Comparison of ENCODE assay signal across 1 cellular context in the genomic region with DNA sequence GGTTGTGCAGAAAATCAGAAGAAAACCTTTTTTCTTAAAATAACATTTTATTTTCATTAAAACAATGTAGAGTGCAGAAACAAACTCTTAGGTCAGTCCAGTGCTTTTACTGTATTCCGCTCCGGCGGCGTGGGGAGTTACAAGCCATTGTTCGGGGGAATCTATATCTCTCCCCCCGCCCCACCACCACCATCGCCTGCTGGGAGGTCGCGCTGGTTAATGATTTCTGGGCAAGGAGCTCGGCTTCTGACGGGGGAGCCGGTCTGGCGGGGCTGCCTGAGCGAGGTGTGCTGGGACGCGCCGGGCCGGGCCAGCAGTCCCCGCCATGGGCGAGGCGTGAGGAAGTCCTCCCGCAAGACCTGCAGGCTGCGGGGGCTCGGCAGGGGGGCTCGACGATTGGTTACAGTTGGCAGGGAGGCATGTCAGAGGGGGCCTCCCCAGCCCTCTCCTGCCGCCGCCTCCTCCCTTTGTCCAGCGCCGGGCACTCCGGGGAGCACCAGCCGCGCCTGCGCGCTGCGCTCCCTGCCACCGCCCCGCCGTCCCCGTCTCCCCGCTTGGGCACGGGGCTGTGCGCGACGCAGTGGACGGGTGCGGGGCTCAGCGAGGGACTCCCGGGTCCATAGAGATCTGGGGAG.
TF ChIP-seq lines count a peak whose summit lies in the region.

No MANE protein-coding gene starts in this region.

TF ChIP-seq in HepG2, 621 proteins besides CTCF, POLR2A, EP300 and RAD21 (continued from another document and continues in another):
- TF ChIP-seq ZNF773 (CRISPR knock-in tag; IDR thresholded peaks at IDR 0.05; ENCODE audit: borderline replicate concordance) (peak; percentile 71; the same call in 1 of the 2 replicates), HES4 (CRISPR knock-in tag; IDR thresholded peaks at IDR 0.05; ENCODE audit: borderline replicate concordance) (peak; percentile 56; the same call in 1 of the 2 replicates), SSRP1 (CRISPR knock-in tag; IDR thresholded peaks at IDR 0.05) (no peak), ZSCAN9 (CRISPR knock-in tag; IDR thresholded peaks at IDR 0.05; ENCODE audit: borderline replicate concordance) (0 out of 2 replicates have a peak, but pooled peaks have one; percentile 7), FOXA3 (CRISPR knock-in tag; IDR thresholded peaks at IDR 0.05) (0 out of 2 replicates have a peak, but pooled peaks have one; percentile 14), ZNF766 (CRISPR knock-in tag; IDR thresholded peaks at IDR 0.05; ENCODE audit: borderline replicate concordance) (peak; percentile 85; the same call in 1 of the 2 replicates), FOXJ3 (CRISPR knock-in tag; IDR thresholded peaks at IDR 0.05; ENCODE audit: borderline replicate concordance) (0 out of 2 replicates have a peak, but pooled peaks have one; percentile 42), KMT2A (CRISPR knock-in tag; IDR thresholded peaks at IDR 0.05) (no peak), CBX1 (IDR thresholded peaks at IDR 0.05; ENCODE audit: low read depth) (no peak), ZNF547 (CRISPR knock-in tag; IDR thresholded peaks at IDR 0.05) (peak; percentile 85), ZKSCAN5 (CRISPR knock-in tag; IDR thresholded peaks at IDR 0.05) (no peak), GZF1 (CRISPR knock-in tag; IDR thresholded peaks at IDR 0.05) (no peak), ZFP36 (IDR thresholded peaks at IDR 0.05; ENCODE audit: borderline replicate concordance, low read depth, low read length, partially characterized antibody) (peak; percentile 10), KLF12 (CRISPR knock-in tag; IDR thresholded peaks at IDR 0.05; ENCODE audit: borderline replicate concordance) (peak; percentile 86; the same call in 1 of the 2 replicates), KDM3A (CRISPR knock-in tag; IDR thresholded peaks at IDR 0.05; ENCODE audit: low read depth) (peak; percentile 26; the same call in 1 of the 2 replicates), POGZ (CRISPR knock-in tag; IDR thresholded peaks at IDR 0.05) (no peak; the same call in 1 of the 2 replicates), CBFB (CRISPR knock-in tag; IDR thresholded peaks at IDR 0.05) (peak; percentile 21; the same call in 1 of the 2 replicates), SRSF4 (IDR thresholded peaks at IDR 0.05; ENCODE audit: low read depth, low read length, poor library complexity, severe bottlenecking) (no peak), PLRG1 (conservative IDR thresholded peaks at IDR 0.05) (no peak), PCBP2 (optimal IDR thresholded peaks at IDR 0.05; ENCODE audit: low read depth, low read length, poor library complexity, severe bottlenecking) (no peak), LCORL (IDR thresholded peaks at IDR 0.05) (no peak), LCORL (CRISPR knock-in tag; IDR thresholded peaks at IDR 0.05) (no peak), ZNF274 (CRISPR knock-in tag; IDR thresholded peaks at IDR 0.05) (0 out of 2 replicates have a peak, but pooled peaks have one; percentile 46), MZF1 (CRISPR knock-in tag; IDR thresholded peaks at IDR 0.05; ENCODE audit: borderline replicate concordance) (no peak), ZKSCAN1 (IDR thresholded peaks at IDR 0.05; ENCODE audit: low read length) (no peak), HOXA3 (CRISPR knock-in tag; IDR thresholded peaks at IDR 0.05) (peak; percentile 48), ZNF350 (CRISPR knock-in tag; IDR thresholded peaks at IDR 0.05; ENCODE audit: borderline replicate concordance, low read depth) (no peak; the same call in 1 of the 2 replicates), SALL1 (CRISPR knock-in tag; IDR thresholded peaks at IDR 0.05) (no peak; the same call in none of the 2 replicates), POLR2G (IDR thresholded peaks at IDR 0.05; ENCODE audit: low read depth, low read length) (peak; percentile 81), MIER2 (CRISPR knock-in tag; IDR thresholded peaks at IDR 0.05) (no peak), TEAD2 (CRISPR knock-in tag; IDR thresholded peaks at IDR 0.05) (peak; percentile 20; the same call in 1 of the 2 replicates), NCOA5 (CRISPR knock-in tag; IDR thresholded peaks at IDR 0.05) (0 out of 2 replicates have a peak, but pooled peaks have one; percentile 29), ZNF841 (CRISPR knock-in tag; IDR thresholded peaks at IDR 0.05; ENCODE audit: borderline replicate concordance) (no peak)
- TF ChIP-seq, protein P1, sequence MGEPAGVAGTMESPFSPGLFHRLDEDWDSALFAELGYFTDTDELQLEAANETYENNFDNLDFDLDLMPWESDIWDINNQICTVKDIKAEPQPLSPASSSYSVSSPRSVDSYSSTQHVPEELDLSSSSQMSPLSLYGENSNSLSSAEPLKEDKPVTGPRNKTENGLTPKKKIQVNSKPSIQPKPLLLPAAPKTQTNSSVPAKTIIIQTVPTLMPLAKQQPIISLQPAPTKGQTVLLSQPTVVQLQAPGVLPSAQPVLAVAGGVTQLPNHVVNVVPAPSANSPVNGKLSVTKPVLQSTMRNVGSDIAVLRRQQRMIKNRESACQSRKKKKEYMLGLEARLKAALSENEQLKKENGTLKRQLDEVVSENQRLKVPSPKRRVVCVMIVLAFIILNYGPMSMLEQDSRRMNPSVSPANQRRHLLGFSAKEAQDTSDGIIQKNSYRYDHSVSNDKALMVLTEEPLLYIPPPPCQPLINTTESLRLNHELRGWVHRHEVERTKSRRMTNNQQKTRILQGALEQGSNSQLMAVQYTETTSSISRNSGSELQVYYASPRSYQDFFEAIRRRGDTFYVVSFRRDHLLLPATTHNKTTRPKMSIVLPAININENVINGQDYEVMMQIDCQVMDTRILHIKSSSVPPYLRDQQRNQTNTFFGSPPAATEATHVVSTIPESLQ (CRISPR knock-in tag; conservative IDR thresholded peaks at IDR 0.05) = no peak
- TF ChIP-seq, protein P2, sequence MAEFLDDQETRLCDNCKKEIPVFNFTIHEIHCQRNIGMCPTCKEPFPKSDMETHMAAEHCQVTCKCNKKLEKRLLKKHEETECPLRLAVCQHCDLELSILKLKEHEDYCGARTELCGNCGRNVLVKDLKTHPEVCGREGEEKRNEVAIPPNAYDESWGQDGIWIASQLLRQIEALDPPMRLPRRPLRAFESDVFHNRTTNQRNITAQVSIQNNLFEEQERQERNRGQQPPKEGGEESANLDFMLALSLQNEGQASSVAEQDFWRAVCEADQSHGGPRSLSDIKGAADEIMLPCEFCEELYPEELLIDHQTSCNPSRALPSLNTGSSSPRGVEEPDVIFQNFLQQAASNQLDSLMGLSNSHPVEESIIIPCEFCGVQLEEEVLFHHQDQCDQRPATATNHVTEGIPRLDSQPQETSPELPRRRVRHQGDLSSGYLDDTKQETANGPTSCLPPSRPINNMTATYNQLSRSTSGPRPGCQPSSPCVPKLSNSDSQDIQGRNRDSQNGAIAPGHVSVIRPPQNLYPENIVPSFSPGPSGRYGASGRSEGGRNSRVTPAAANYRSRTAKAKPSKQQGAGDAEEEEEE (CRISPR knock-in tag; IDR thresholded peaks at IDR 0.05; ENCODE audit: borderline replicate concordance) = no peak
- TF ChIP-seq, protein P3, sequence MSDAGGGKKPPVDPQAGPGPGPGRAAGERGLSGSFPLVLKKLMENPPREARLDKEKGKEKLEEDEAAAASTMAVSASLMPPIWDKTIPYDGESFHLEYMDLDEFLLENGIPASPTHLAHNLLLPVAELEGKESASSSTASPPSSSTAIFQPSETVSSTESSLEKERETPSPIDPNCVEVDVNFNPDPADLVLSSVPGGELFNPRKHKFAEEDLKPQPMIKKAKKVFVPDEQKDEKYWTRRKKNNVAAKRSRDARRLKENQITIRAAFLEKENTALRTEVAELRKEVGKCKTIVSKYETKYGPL (CRISPR knock-in tag; IDR thresholded peaks at IDR 0.05) = peak; percentile 60; the same call in 1 of the 2 replicates
- TF ChIP-seq, protein P4, sequence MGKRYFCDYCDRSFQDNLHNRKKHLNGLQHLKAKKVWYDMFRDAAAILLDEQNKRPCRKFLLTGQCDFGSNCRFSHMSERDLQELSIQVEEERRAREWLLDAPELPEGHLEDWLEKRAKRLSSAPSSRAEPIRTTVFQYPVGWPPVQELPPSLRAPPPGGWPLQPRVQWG (CRISPR knock-in tag; IDR thresholded peaks at IDR 0.05; ENCODE audit: borderline replicate concordance, low read depth) = no peak
- TF ChIP-seq, protein P5, sequence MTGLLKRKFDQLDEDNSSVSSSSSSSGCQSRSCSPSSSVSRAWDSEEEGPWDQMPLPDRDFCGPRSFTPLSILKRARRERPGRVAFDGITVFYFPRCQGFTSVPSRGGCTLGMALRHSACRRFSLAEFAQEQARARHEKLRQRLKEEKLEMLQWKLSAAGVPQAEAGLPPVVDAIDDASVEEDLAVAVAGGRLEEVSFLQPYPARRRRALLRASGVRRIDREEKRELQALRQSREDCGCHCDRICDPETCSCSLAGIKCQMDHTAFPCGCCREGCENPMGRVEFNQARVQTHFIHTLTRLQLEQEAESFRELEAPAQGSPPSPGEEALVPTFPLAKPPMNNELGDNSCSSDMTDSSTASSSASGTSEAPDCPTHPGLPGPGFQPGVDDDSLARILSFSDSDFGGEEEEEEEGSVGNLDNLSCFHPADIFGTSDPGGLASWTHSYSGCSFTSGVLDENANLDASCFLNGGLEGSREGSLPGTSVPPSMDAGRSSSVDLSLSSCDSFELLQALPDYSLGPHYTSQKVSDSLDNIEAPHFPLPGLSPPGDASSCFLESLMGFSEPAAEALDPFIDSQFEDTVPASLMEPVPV (CRISPR knock-in tag; IDR thresholded peaks at IDR 0.05) = peak; percentile 54; the same call in 1 of the 2 replicates
- TF ChIP-seq, protein P6, sequence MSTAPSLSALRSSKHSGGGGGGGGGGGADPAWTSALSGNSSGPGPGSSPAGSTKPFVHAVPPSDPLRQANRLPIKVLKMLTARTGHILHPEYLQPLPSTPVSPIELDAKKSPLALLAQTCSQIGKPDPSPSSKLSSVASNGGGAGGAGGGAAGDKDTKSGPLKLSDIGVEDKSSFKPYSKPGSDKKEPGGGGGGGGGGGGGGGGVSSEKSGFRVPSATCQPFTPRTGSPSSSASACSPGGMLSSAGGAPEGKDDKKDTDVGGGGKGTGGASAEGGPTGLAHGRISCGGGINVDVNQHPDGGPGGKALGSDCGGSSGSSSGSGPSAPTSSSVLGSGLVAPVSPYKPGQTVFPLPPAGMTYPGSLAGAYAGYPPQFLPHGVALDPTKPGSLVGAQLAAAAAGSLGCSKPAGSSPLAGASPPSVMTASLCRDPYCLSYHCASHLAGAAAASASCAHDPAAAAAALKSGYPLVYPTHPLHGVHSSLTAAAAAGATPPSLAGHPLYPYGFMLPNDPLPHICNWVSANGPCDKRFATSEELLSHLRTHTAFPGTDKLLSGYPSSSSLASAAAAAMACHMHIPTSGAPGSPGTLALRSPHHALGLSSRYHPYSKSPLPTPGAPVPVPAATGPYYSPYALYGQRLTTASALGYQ (CRISPR knock-in tag; IDR thresholded peaks at IDR 0.05) = peak; percentile 24; the same call in 1 of the 2 replicates
- TF ChIP-seq, protein P7, sequence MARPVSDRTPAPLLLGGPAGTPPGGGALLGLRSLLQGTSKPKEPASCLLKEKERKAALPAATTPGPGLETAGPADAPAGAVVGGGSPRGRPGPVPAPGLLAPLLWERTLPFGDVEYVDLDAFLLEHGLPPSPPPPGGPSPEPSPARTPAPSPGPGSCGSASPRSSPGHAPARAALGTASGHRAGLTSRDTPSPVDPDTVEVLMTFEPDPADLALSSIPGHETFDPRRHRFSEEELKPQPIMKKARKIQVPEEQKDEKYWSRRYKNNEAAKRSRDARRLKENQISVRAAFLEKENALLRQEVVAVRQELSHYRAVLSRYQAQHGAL (CRISPR knock-in tag; IDR thresholded peaks at IDR 0.05; ENCODE audit: not compliant biosample characterization) = peak; percentile 62
- TF ChIP-seq, protein P8, sequence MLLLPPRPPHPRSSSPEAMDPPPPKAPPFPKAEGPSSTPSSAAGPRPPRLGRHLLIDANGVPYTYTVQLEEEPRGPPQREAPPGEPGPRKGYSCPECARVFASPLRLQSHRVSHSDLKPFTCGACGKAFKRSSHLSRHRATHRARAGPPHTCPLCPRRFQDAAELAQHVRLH (CRISPR knock-in tag; IDR thresholded peaks at IDR 0.05; ENCODE audit: borderline replicate concordance, low read depth) = 0 out of 2 replicates have a peak, but pooled peaks have one; percentile 55
- TF ChIP-seq, protein P9, sequence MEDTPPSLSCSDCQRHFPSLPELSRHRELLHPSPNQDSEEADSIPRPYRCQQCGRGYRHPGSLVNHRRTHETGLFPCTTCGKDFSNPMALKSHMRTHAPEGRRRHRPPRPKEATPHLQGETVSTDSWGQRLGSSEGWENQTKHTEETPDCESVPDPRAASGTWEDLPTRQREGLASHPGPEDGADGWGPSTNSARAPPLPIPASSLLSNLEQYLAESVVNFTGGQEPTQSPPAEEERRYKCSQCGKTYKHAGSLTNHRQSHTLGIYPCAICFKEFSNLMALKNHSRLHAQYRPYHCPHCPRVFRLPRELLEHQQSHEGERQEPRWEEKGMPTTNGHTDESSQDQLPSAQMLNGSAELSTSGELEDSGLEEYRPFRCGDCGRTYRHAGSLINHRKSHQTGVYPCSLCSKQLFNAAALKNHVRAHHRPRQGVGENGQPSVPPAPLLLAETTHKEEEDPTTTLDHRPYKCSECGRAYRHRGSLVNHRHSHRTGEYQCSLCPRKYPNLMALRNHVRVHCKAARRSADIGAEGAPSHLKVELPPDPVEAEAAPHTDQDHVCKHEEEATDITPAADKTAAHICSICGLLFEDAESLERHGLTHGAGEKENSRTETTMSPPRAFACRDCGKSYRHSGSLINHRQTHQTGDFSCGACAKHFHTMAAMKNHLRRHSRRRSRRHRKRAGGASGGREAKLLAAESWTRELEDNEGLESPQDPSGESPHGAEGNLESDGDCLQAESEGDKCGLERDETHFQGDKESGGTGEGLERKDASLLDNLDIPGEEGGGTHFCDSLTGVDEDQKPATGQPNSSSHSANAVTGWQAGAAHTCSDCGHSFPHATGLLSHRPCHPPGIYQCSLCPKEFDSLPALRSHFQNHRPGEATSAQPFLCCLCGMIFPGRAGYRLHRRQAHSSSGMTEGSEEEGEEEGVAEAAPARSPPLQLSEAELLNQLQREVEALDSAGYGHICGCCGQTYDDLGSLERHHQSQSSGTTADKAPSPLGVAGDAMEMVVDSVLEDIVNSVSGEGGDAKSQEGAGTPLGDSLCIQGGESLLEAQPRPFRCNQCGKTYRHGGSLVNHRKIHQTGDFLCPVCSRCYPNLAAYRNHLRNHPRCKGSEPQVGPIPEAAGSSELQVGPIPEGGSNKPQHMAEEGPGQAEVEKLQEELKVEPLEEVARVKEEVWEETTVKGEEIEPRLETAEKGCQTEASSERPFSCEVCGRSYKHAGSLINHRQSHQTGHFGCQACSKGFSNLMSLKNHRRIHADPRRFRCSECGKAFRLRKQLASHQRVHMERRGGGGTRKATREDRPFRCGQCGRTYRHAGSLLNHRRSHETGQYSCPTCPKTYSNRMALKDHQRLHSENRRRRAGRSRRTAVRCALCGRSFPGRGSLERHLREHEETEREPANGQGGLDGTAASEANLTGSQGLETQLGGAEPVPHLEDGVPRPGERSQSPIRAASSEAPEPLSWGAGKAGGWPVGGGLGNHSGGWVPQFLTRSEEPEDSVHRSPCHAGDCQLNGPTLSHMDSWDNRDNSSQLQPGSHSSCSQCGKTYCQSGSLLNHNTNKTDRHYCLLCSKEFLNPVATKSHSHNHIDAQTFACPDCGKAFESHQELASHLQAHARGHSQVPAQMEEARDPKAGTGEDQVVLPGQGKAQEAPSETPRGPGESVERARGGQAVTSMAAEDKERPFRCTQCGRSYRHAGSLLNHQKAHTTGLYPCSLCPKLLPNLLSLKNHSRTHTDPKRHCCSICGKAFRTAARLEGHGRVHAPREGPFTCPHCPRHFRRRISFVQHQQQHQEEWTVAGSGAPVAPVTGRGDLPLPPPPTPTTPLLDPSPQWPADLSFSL (CRISPR knock-in tag; IDR thresholded peaks at IDR 0.05) = peak; percentile 68; the same call in 1 of the 2 replicates
